ENCODE assay signal across 15 cellular contexts in genomic region chr3:10328460-10329071, GRCh38. TPM values are rescaled to one million over a fixed set of nuclear protein-coding genes. Genes with fewer than 3 reads are reported as not detected.
DNase-seq lines count a peak whose midpoint lies in the region; ATAC-seq, FAIRE-seq and TF ChIP-seq lines count a peak whose summit lies in the region.
"Had no signal": no experiment of that assay in that cellular context is flagged by ENCODE, and none has a peak within 500 bp of the region (broad histone marks: within the 10 kb centered on the region; RNA-seq: fewer than 3 reads in every experiment).

No MANE protein-coding gene starts in this region.

- H3K27me3 ChIP-seq in IMR-90 (ENCODE audit: control insufficient read depth, insufficient read depth, low read length) (peaks cover 80% of the 10 kb centered on the region), osteoblast (ENCODE audit: insufficient read depth, low read length) (peaks cover 88% of the 10 kb centered on the region)
- H3K27me3 ChIP-seq: BLaER1 treated with 17β-estradiol and CSF1 and Interleukin-3, amounts not matched to agents 10 nM and 100 nM had no signal

- intact Hi-C loops in IMR-90 (cut with micrococcal nuclease): no loop called here

- no peak overlapping the region for H3K56ac ChIP-seq in IMR-90 (ENCODE audit: extremely low read depth, insufficient read depth, low read length)

- H3K36me3 Mint-ChIP-seq in endothelial cell (ENCODE audit: low read depth, unreplicated experiment): peaks cover 4% of the 10 kb centered on the region
- no peaks in the 10 kb centered on the region for H3K36me3 Mint-ChIP-seq in activated CD8-positive, alpha-beta T cell treated with anti-CD3 and anti-CD28 coated beads, Interleukin-2, amount 10 ng/mL, durations not matched to agents 7 days and 5 days (ENCODE audit: low read depth)
- H3K36me3 Mint-ChIP-seq: CD4-positive, CD25-positive, alpha-beta regulatory T cell had no signal

- no peak overlapping the region for H3K14ac ChIP-seq in IMR-90 (replicated peaks; ENCODE audit: low read depth, low read length)

- dilution Hi-C loops in IMR-90 (cut with HindIII; ENCODE audit: low sequenced_read_pairs, unreplicated experiment): no loop called here

- H3K79me2 ChIP-seq in osteoblast (ENCODE audit: insufficient read depth, low read length): no peaks in the 10 kb centered on the region

- no peak overlapping the region for H2AK9ac ChIP-seq in IMR-90 (replicated peaks; ENCODE audit: low read depth, low read length, poor library complexity)

- DNase-seq in A549 (ENCODE audit: low read depth in 1 of 2, low spot score in 1 of 2) (no peak), IMR-90 (no peak), endothelial cell (ENCODE audit: low spot score) (no peak), osteoblast (ENCODE audit: insufficient read length, low spot score, missing footprints) (peak; percentile 44), NCI-H510A (lab: John Stamatoyannopoulos, UW) (no peak), cerebellar cortex (ENCODE audit: low spot score) (no peak)
- no peak for DNase-seq in activated CD8-positive, alpha-beta T cell treated with anti-CD3 and anti-CD28 coated beads, Interleukin-2, amount 10 ng/mL, durations not matched to agents 7 days and 5 days
- DNase-seq: 8988T; ACHN; CD4-positive, CD25-positive, alpha-beta regulatory T cell; DMS 273 treated with DMSO at 0.1 percent for 48 hours had no signal

- H2BK120ac ChIP-seq in IMR-90 (ENCODE audit: low read depth, low read length): no peak overlapping the region

- TF ChIP-seq CTCF in A549 (IDR thresholded peaks at IDR 0.05) (no peak), IMR-90 (conservative IDR thresholded peaks at IDR 0.05; ENCODE audit: low read depth, low read length) (no peak), endothelial cell (IDR thresholded peaks at IDR 0.05; ENCODE audit: unreplicated experiment) (no peak), osteoblast (IDR thresholded peaks at IDR 0.05; ENCODE audit: extremely low read depth, low read depth, low read length) (no peak)

- H2BK5ac ChIP-seq in IMR-90 (ENCODE audit: low read depth, low read length, poor library complexity, severe bottlenecking): no peak overlapping the region

- H3K9ac ChIP-seq in IMR-90 (ENCODE audit: low read depth, low read length): no peak overlapping the region
- H3K9ac ChIP-seq: BLaER1 treated with 17β-estradiol and CSF1 and Interleukin-3, amounts not matched to agents 10 nM and 100 nM had no signal

- peak overlapping the region; percentile 72 for H3K27ac Mint-ChIP-seq in endothelial cell (ENCODE audit: unreplicated experiment)
- H3K27ac Mint-ChIP-seq in activated CD8-positive, alpha-beta T cell treated with anti-CD3 and anti-CD28 coated beads, Interleukin-2, amount 10 ng/mL, durations not matched to agents 7 days and 5 days: no peak overlapping the region
- H3K27ac Mint-ChIP-seq: CD4-positive, CD25-positive, alpha-beta regulatory T cell had no signal

- no peak overlapping the region for H4K5ac ChIP-seq in IMR-90 (ENCODE audit: low read depth, low read length)

- no peaks in the 10 kb centered on the region for H3K79me1 ChIP-seq in IMR-90 (ENCODE audit: low read depth in 1 of 2, low read length in 2 of 2)

- BruUV-seq in IMR-90 (replicated peaks; lab: Mats Ljungman, UMichigan): no TSS peak

- no peak overlapping the region for H4K8ac ChIP-seq in IMR-90 (ENCODE audit: low read depth in 2 of 2, low read length in 2 of 2)

- no peak overlapping the region for H4K91ac ChIP-seq in IMR-90 (ENCODE audit: insufficient read depth, low read depth, low read length)

- H3K4me1 Mint-ChIP-seq in endothelial cell (ENCODE audit: unreplicated experiment): peaks cover 26% of the 10 kb centered on the region
- peaks cover 17% of the 10 kb centered on the region for H3K4me1 Mint-ChIP-seq in activated CD8-positive, alpha-beta T cell treated with anti-CD3 and anti-CD28 coated beads, Interleukin-2, amount 10 ng/mL, durations not matched to agents 7 days and 5 days (ENCODE audit: low read depth)
- H3K4me1 Mint-ChIP-seq: CD4-positive, CD25-positive, alpha-beta regulatory T cell had no signal

- H3K9me3 Mint-ChIP-seq in endothelial cell (ENCODE audit: unreplicated experiment): no peaks in the 10 kb centered on the region
- no peaks in the 10 kb centered on the region for H3K9me3 Mint-ChIP-seq in activated CD8-positive, alpha-beta T cell treated with anti-CD3 and anti-CD28 coated beads, Interleukin-2, amount 10 ng/mL, durations not matched to agents 7 days and 5 days (ENCODE audit: insufficient read depth)

- no peak overlapping the region for H2BK15ac ChIP-seq in IMR-90 (ENCODE audit: low read depth, low read length)

- H2AK5ac ChIP-seq in IMR-90 (ENCODE audit: low read depth, low read length): no peak overlapping the region

- H3K27ac ChIP-seq in A549 (no peak overlapping the region), IMR-90 (ENCODE audit: insufficient read depth, low read length) (no peak overlapping the region), osteoblast (ENCODE audit: low read depth, low read length) (no peak overlapping the region)
- H3K27ac ChIP-seq: BLaER1 treated with 17β-estradiol and CSF1 and Interleukin-3, amounts not matched to agents 10 nM and 100 nM had no signal

- H3K4ac ChIP-seq in IMR-90 (ENCODE audit: low read depth, low read length): no peak overlapping the region

- no peak for TF ChIP-seq RAD21 in A549 (conservative IDR thresholded peaks at IDR 0.05 in 1 of 2, IDR thresholded peaks at IDR 0.05 in 1 of 2)
- no peak for TF ChIP-seq RAD21 in IMR-90 (IDR thresholded peaks at IDR 0.05; ENCODE audit: low read length)

- H4K20me1 ChIP-seq in IMR-90 (ENCODE audit: insufficient read depth, low read length) (no peaks in the 10 kb centered on the region), osteoblast (ENCODE audit: insufficient read depth, low read length) (no peaks in the 10 kb centered on the region)
- H4K20me1 ChIP-seq: BLaER1 treated with 17β-estradiol and CSF1 and Interleukin-3, amounts not matched to agents 10 nM and 100 nM had no signal

- H3K36me3 ChIP-seq in IMR-90 (ENCODE audit: control insufficient read depth, insufficient read depth, low read length): no peaks in the 10 kb centered on the region
- H3K36me3 ChIP-seq in osteoblast (ENCODE audit: insufficient read depth, low read length): no peaks in the 10 kb centered on the region

- ATAC-seq in A549: no peak
- ATAC-seq in IMR-90 (ENCODE audit: low read depth): no peak
- no peak for ATAC-seq in HG03139 (IDR thresholded peaks at IDR 0.05; ENCODE audit: unreplicated experiment)
- no peak for ATAC-seq in activated CD8-positive, alpha-beta T cell treated with anti-CD3 and anti-CD28 coated beads, Interleukin-2, amount 10 ng/mL, durations not matched to agents 7 days and 5 days

- TF ChIP-seq POLR2A in A549 (IDR thresholded peaks at IDR 0.05; ENCODE audit: low read length) (no peak), IMR-90 (IDR thresholded peaks at IDR 0.05; ENCODE audit: low read depth, low read length) (no peak)

- H2BK20ac ChIP-seq in IMR-90 (ENCODE audit: low read depth, low read length): no peak overlapping the region

- no peaks in the 10 kb centered on the region for H3K4me1 ChIP-seq in A549
- no peaks in the 10 kb centered on the region for H3K4me1 ChIP-seq in IMR-90 (ENCODE audit: control insufficient read depth, insufficient read depth, low read length)
- H3K4me1 ChIP-seq in osteoblast (ENCODE audit: insufficient read depth, low read length): no peaks in the 10 kb centered on the region

- no peak overlapping the region for H3K4me3 Mint-ChIP-seq in endothelial cell (ENCODE audit: unreplicated experiment)
- no peak overlapping the region for H3K4me3 Mint-ChIP-seq in activated CD8-positive, alpha-beta T cell treated with anti-CD3 and anti-CD28 coated beads, Interleukin-2, amount 10 ng/mL, durations not matched to agents 7 days and 5 days
- H3K4me3 Mint-ChIP-seq: CD4-positive, CD25-positive, alpha-beta regulatory T cell had no signal

- H3K9me1 ChIP-seq in IMR-90 (ENCODE audit: insufficient read depth, low read length): peaks cover 3% of the 10 kb centered on the region; the same call in 1 of the 2 replicates

- 30% methylated on average over 27 of the region's 31 CpGs for WGBS in A549 (ENCODE audit: missing lambda C conversion rate)
- 37% methylated on average over 15 of the region's 31 CpGs; no CpG with 5 or more reads in 1 of the 2 experiments for WGBS in IMR-90 (ENCODE audit: extremely low coverage in 2 of 2, insufficient read length in 1 of 2), 2 experiments

- H3K9me3 ChIP-seq in A549 (no peaks in the 10 kb centered on the region), IMR-90 (ENCODE audit: control insufficient read depth, insufficient read depth, low read length) (0 out of 2 replicates have a peak, but pooled peaks cover 2% of the 10 kb centered on the region), osteoblast (ENCODE audit: low read depth, low read length) (no peaks in the 10 kb centered on the region)
- H3K9me3 ChIP-seq: BLaER1 treated with 17β-estradiol and CSF1 and Interleukin-3, amounts not matched to agents 10 nM and 100 nM had no signal

- CTCF ChIA-PET in A549 (lab: Yijun Ruan, JAX): interaction anchor here (0.6 to 3.1 kb wide), 3 partner anchors 11 to 410 kb away, joined by 3 to 9 read pairs (median 3); no protein-coding TSS in a partner anchor
- CTCF ChIA-PET in IMR-90 (lab: Yijun Ruan, JAX): no interaction called here
- CTCF ChIA-PET in activated CD8-positive, alpha-beta T cell treated with anti-CD3 and anti-CD28 coated beads, Interleukin-2, amount 10 ng/mL, durations not matched to agents 7 days and 5 days (lab: Charles Lee): no interaction called here

- H3K4me3 ChIP-seq in A549 (no peak overlapping the region), IMR-90 (ENCODE audit: insufficient read depth, low read depth, low read length) (no peak overlapping the region), osteoblast (ENCODE audit: insufficient read depth, low read length) (no peak overlapping the region)
- H3K4me3 ChIP-seq: BLaER1 treated with 17β-estradiol and CSF1 and Interleukin-3, amounts not matched to agents 10 nM and 100 nM had no signal

- peak overlapping the region; percentile 52 for H2AFZ ChIP-seq in IMR-90 (replicated peaks; ENCODE audit: low read length, poor library complexity)
- no peak overlapping the region for H2AFZ ChIP-seq in osteoblast (ENCODE audit: low read length)

- in situ Hi-C loops in IMR-90 (cut with MboI; ENCODE audit: low sequenced_read_pairs): no loop called here

- FAIRE-seq in A549 (lab: Jason Lieb, UNC): no peak
- FAIRE-seq: H54 had no signal

- TF ChIP-seq EP300 in A549 (IDR thresholded peaks at IDR 0.05): no peak

- H3K4me2 ChIP-seq in A549 (peak overlapping the region; percentile 21; the same call in 2 of the 3 replicates), IMR-90 (ENCODE audit: low read depth, low read length) (no peak overlapping the region), osteoblast (ENCODE audit: insufficient read depth, low read length) (no peak overlapping the region)

- no peak overlapping the region for H3K18ac ChIP-seq in IMR-90 (ENCODE audit: low read depth, low read length)

- POLR2A ChIA-PET in A549 (lab: Yijun Ruan, JAX) (no interaction called here), IMR-90 (lab: Charles Lee; ENCODE audit: unreplicated experiment) (no interaction called here)
- POLR2A ChIA-PET in activated CD8-positive, alpha-beta T cell treated with anti-CD3 and anti-CD28 coated beads, Interleukin-2, amount 10 ng/mL, durations not matched to agents 7 days and 5 days (lab: Charles Lee): no interaction called here

- H3K23ac ChIP-seq in IMR-90 (ENCODE audit: low read depth, low read length): no peak overlapping the region

- peaks cover 12% of the 10 kb centered on the region for H3K27me3 Mint-ChIP-seq in endothelial cell (ENCODE audit: unreplicated experiment)
- H3K27me3 Mint-ChIP-seq in activated CD8-positive, alpha-beta T cell treated with anti-CD3 and anti-CD28 coated beads, Interleukin-2, amount 10 ng/mL, durations not matched to agents 7 days and 5 days (ENCODE audit: low read depth): peaks cover 42% of the 10 kb centered on the region

RNA-seq across cellular contexts. Expression of gene SEC13, which starts 7.7 kb away (rescaled TPM):
- polyA plus RNA-seq in A549 (2011; rRNA removed) (107 and 121 TPM in 2 replicates), A549 (2017; fragmentation: RNase III; extraction: RNeasy Plus Mini Kit Qiagen cat#74134 plus additional on column Dnase treatment) (176 to 188 TPM (median 181 TPM) in 3 replicates), IMR-90 (2012; rRNA removed) (364 and 377 TPM in 2 replicates)
- polyA plus RNA-seq in A549 (2012; cell fraction: cytosol; rRNA removed): 221 and 230 TPM in 2 replicates
- 206 and 249 TPM in 2 replicates for polyA plus RNA-seq in A549 (2012; cell fraction: nucleus; rRNA removed)
- 272 and 300 TPM in 2 replicates for polyA minus RNA-seq in A549 (2011; rRNA and poly(A)+ RNA removed)
- total RNA-seq in IMR-90 (2012; rRNA removed) (443 and 475 TPM in 2 replicates), endothelial cell (ENCODE audit: unreplicated experiment) (367 TPM), osteoblast (201 and 204 TPM in 2 replicates)
- 372 and 417 TPM in 2 replicates for polyA plus RNA-seq in IMR-90 (2012; cell fraction: cytosol; rRNA removed)
- polyA plus RNA-seq in IMR-90 (2012; cell fraction: nucleus; rRNA removed; ENCODE audit: low replicate concordance): 300 and 409 TPM in 2 replicates
- total RNA-seq in activated CD8-positive, alpha-beta T cell treated with anti-CD3 and anti-CD28 coated beads, Interleukin-2, amount 10 ng/mL, durations not matched to agents 7 days and 5 days: 10 to 100 TPM; 93.2 to 95.0 TPM

RNA-seq across cellular contexts. Expression of gene GHRL, which starts 35.8 kb away (rescaled TPM):
- polyA plus RNA-seq in A549 (2011; rRNA removed) (not detected in 2 replicates), A549 (2017; fragmentation: RNase III; extraction: RNeasy Plus Mini Kit Qiagen cat#74134 plus additional on column Dnase treatment) (0.31 TPM in 1 of 3 replicates, not detected in the others), IMR-90 (2012; rRNA removed) (0.27 TPM in 1 of 2 replicates, not detected in the other)
- polyA plus RNA-seq in A549 (2012; cell fraction: cytosol; rRNA removed): 0.05 TPM in 1 of 2 replicates, not detected in the other
- polyA plus RNA-seq in A549 (2012; cell fraction: nucleus; rRNA removed): 0.59 and 1.0 TPM in 2 replicates
- 0.49 TPM in 1 of 2 replicates, not detected in the other for polyA minus RNA-seq in A549 (2011; rRNA and poly(A)+ RNA removed)
- total RNA-seq in IMR-90 (2012; rRNA removed) (not detected in 2 replicates), endothelial cell (ENCODE audit: unreplicated experiment) (0.62 TPM), osteoblast (under 0.01 TPM in 1 of 2 replicates, not detected in the other)
- not detected in 2 replicates for polyA plus RNA-seq in IMR-90 (2012; cell fraction: cytosol; rRNA removed)
- 0.11 and 0.62 TPM in 2 replicates for polyA plus RNA-seq in IMR-90 (2012; cell fraction: nucleus; rRNA removed; ENCODE audit: low replicate concordance)
- under 1 TPM; 0.21 to 0.63 TPM for total RNA-seq in activated CD8-positive, alpha-beta T cell treated with anti-CD3 and anti-CD28 coated beads, Interleukin-2, amount 10 ng/mL, durations not matched to agents 7 days and 5 days
- total RNA-seq: Daoy had no signal
